8 cellular contexts compared by ENCODE assay signal in the genomic region with DNA sequence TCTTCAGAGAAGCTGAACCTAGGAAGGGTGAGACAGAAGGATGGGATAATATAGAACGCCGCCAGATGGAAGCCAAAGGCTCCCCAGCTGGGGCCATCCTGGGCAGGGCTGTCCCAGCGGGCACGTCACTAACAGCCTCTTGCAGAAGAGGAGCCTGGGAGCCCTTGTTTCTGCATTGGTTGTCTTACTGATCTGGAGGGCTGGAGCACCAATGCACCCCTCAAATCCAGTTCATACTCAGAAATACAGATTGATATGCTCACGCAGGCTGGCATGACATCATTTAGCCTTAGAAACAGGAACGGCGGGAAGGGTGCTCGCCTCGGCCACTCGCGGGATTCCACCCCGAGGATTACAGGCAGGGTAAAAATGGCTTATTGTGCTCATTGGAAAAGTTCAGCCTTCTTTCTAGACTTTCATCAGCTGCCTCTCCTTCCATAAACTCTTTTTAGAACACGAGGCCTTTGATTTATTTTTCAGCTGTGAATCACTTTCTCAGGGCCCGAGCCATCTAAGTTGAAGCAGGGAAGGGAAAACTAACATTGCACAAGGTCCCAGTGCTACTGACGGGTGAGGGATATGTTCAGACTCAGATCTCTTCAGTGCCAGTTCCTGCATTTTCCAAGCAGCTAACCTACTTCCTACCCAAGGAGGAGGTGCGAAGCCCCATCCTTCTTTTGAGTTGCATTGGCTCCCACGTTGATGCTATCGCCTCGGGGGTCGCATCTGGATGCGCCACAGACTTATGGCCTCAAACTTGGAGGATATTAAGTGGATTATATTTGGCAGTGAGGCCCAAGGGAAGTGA.
DNase-seq lines count a peak whose midpoint lies in the region; ATAC-seq lines count a peak whose summit lies in the region.

No MANE protein-coding gene starts in this region.

- in situ Hi-C loops in G401 (cut with HindIII; ENCODE audit: low sequenced_read_pairs), result no loop called here

- ATAC-seq in HG03460 (IDR thresholded peaks at IDR 0.05; ENCODE audit: unreplicated experiment) (no peak), GM18517 (IDR thresholded peaks at IDR 0.05; ENCODE audit: unreplicated experiment) (no peak)

- H3K4me1 ChIP-seq in SJCRH30, result peaks cover 43% of the 10 kb centered on the region
- H3K4me1 ChIP-seq in rectal smooth muscle tissue (ENCODE audit: control insufficient read depth, insufficient read depth, low read length), result peaks cover 22% of the 10 kb centered on the region

- H3K36me3 ChIP-seq in SJCRH30, result no peaks in the 10 kb centered on the region
- no peaks in the 10 kb centered on the region for H3K36me3 ChIP-seq in rectal smooth muscle tissue (ENCODE audit: control insufficient read depth, insufficient read depth, low read length)

- H3K9ac ChIP-seq in rectal smooth muscle tissue (ENCODE audit: low read length), result no peak overlapping the region

- H3K4me3 ChIP-seq in SJCRH30 (peak overlapping the region; percentile 49), rectal smooth muscle tissue (ENCODE audit: low read length) (peak overlapping the region; percentile 60)

- peak; percentile 78 for DNase-seq in G401 (ENCODE audit: low spot score)
- DNase-seq in SJCRH30, result peak in 1 of 2 experiments; percentile 34
- DNase-seq in fibroblast of peridontal ligament (ENCODE audit: extremely low read depth), result peak; percentile 86
- no peak for DNase-seq in COR-L47 (lab: John Stamatoyannopoulos, UW)
- DNase-seq in central memory CD4-positive, alpha-beta T cell, result no peak

- H3K27ac ChIP-seq in SJCRH30 (peak overlapping the region; percentile 93), rectal smooth muscle tissue (ENCODE audit: low read depth, low read length) (peak overlapping the region; percentile 82)

- no peaks in the 10 kb centered on the region for H3K9me3 ChIP-seq in SJCRH30 (replicated peaks)

- H3K27me3 ChIP-seq in SJCRH30 (no peaks in the 10 kb centered on the region), rectal smooth muscle tissue (ENCODE audit: control insufficient read depth, insufficient read depth, low read length) (no peaks in the 10 kb centered on the region)

Comparison
In these comparisons a context has a peak if more than half of its experiments do, and no peak if none do; other contexts are left out.
1. DNase-seq: peak in G401 (single experiment) and fibroblast of peridontal ligament (single experiment); none in COR-L47 (single experiment) and central memory CD4-positive, alpha-beta T cell (single experiment).